1 cellular context compared by ENCODE assay signal in genomic region chr5:175878021-175878420, GRCh38.
TF ChIP-seq lines count a peak whose summit lies in the region.

No MANE protein-coding gene starts in this region.

TF ChIP-seq in HepG2, 621 proteins besides CTCF, POLR2A, EP300 and RAD21:
- no peak for TF ChIP-seq MAF1 (CRISPR knock-in tag; IDR thresholded peaks at IDR 0.05; ENCODE audit: borderline replicate concordance)
- TF ChIP-seq POLR2G (IDR thresholded peaks at IDR 0.05; ENCODE audit: low read depth, low read length): peak; percentile 19; the same call in 1 of the 2 replicates
